ENCODE assay signal across 20 cellular contexts in genomic region chr10:35542303-35542702, GRCh38.
DNase-seq lines count a peak whose midpoint lies in the region; ATAC-seq and TF ChIP-seq lines count a peak whose summit lies in the region.
"Had no signal": no experiment of that assay in that cellular context is flagged by ENCODE, and none has a peak within 500 bp of the region (broad histone marks: within the 10 kb centered on the region; RNA-seq: fewer than 3 reads in every experiment).

No MANE protein-coding gene starts in this region.

- H3K27ac Mint-ChIP-seq in WTC11: no peak overlapping the region
- H3K27ac Mint-ChIP-seq in activated T-helper 17 cell treated with anti-CD3 and anti-CD28 coated beads, Interleukin-2, amount 50 U/mL, for 72 hours: peak overlapping the region; percentile 88
- H3K27ac Mint-ChIP-seq: GM23338 had no signal

- peaks cover 43% of the 10 kb centered on the region for H3K36me3 Mint-ChIP-seq in activated T-cell treated with anti-CD3 and anti-CD28 coated beads, Interleukin-2, amount 50 U/mL, for 4 hours (ENCODE audit: insufficient read depth)
- H3K36me3 Mint-ChIP-seq in WTC11: peaks cover 30% of the 10 kb centered on the region
- peaks cover 50% of the 10 kb centered on the region for H3K36me3 Mint-ChIP-seq in activated T-helper 17 cell treated with anti-CD3 and anti-CD28 coated beads, Interleukin-2, amount 50 U/mL, for 72 hours (ENCODE audit: low read depth)

- peak; percentile 38 to 40 for ATAC-seq in activated T-cell treated with anti-CD3 and anti-CD28 coated beads, Interleukin-2, amount 50 U/mL, for 4 hours
- no peak for ATAC-seq in WTC11
- ATAC-seq in activated T-helper 17 cell treated with anti-CD3 and anti-CD28 coated beads, Interleukin-2, amount 50 U/mL, for 72 hours (replicated peaks): peak; percentile 93
- peak; percentile 65 for ATAC-seq in stimulated activated naive CD8-positive, alpha-beta T cell treated with anti-CD3 and anti-CD28 coated beads, Interleukin-15, Interleukin-2, amounts not matched to agents 100 U/mL and 50 U/mL, for 24 hours
- ATAC-seq: GM23338 had no signal

- no peaks in the 10 kb centered on the region for H3K27me3 Mint-ChIP-seq in activated T-cell treated with anti-CD3 and anti-CD28 coated beads, Interleukin-2, amount 50 U/mL, for 4 hours (ENCODE audit: low read depth)
- no peaks in the 10 kb centered on the region for H3K27me3 Mint-ChIP-seq in WTC11 (ENCODE audit: low read depth)
- H3K27me3 Mint-ChIP-seq in activated T-helper 17 cell treated with anti-CD3 and anti-CD28 coated beads, Interleukin-2, amount 50 U/mL, for 72 hours: no peaks in the 10 kb centered on the region
- H3K27me3 Mint-ChIP-seq: CD8-positive, alpha-beta memory T cell had no signal

- H3K9me3 Mint-ChIP-seq in activated T-cell treated with anti-CD3 and anti-CD28 coated beads, Interleukin-2, amount 50 U/mL, for 4 hours: peaks cover 4% of the 10 kb centered on the region
- H3K9me3 Mint-ChIP-seq in WTC11: peaks cover 21% of the 10 kb centered on the region
- no peaks in the 10 kb centered on the region for H3K9me3 Mint-ChIP-seq in activated T-helper 17 cell treated with anti-CD3 and anti-CD28 coated beads, Interleukin-2, amount 50 U/mL, for 72 hours

- H3K4me1 Mint-ChIP-seq in activated T-cell treated with anti-CD3 and anti-CD28 coated beads, Interleukin-2, amount 50 U/mL, for 4 hours (ENCODE audit: low read depth): peaks cover 24% of the 10 kb centered on the region
- H3K4me1 Mint-ChIP-seq in WTC11: peaks cover 14% of the 10 kb centered on the region
- peaks cover 34% of the 10 kb centered on the region for H3K4me1 Mint-ChIP-seq in activated T-helper 17 cell treated with anti-CD3 and anti-CD28 coated beads, Interleukin-2, amount 50 U/mL, for 72 hours

- no peak for TF ChIP-seq CTCF in WTC11 (IDR thresholded peaks at IDR 0.05)

- H3K4me3 Mint-ChIP-seq in activated T-cell treated with anti-CD3 and anti-CD28 coated beads, Interleukin-2, amount 50 U/mL, for 4 hours: no peak overlapping the region
- no peak overlapping the region for H3K4me3 Mint-ChIP-seq in WTC11
- H3K4me3 Mint-ChIP-seq in activated T-helper 17 cell treated with anti-CD3 and anti-CD28 coated beads, Interleukin-2, amount 50 U/mL, for 72 hours: peak overlapping the region; percentile 48
- H3K4me3 Mint-ChIP-seq: CD8-positive, alpha-beta memory T cell; GM23338 had no signal

- no peak for DNase-seq in activated T-cell treated with anti-CD3 and anti-CD28 coated beads, Interleukin-2, amount 50 U/mL, for 4 hours
- no peak for DNase-seq in activated T-cell treated with anti-CD3 and anti-CD28 coated beads for 4 hours
- no peak for DNase-seq in WTC11 (ENCODE audit: low spot score)
- no peak for DNase-seq in stimulated activated naive CD8-positive, alpha-beta T cell treated with anti-CD3 and anti-CD28 coated beads, Interleukin-15, Interleukin-2, amounts not matched to agents 100 U/mL and 50 U/mL, for 24 hours
- no peak for DNase-seq in NCI-H1930 (lab: John Stamatoyannopoulos, UW)
- DNase-seq in mucosa of gallbladder (ENCODE audit: low spot score): no peak
- DNase-seq: ACHN; C1 segment of cervical spinal cord; CD8-positive, alpha-beta memory T cell; DMS53; EL; HCEC 1CT; MV-4-11; NCI-H1694 treated with DMSO at 0.1 percent for 48 hours; NCI-H2107; NCI-H510A treated with DMSO at 0.1 percent for 48 hours; NCI-H82; OCI-M1 had no signal

- POLR2A ChIA-PET in WTC11 (lab: Charles Lee): no interaction called here

- CTCF ChIA-PET in WTC11 (lab: Charles Lee): no interaction called here

TF ChIP-seq in WTC11, 78 proteins besides CTCF, POLR2A, EP300 and RAD21:
- TF ChIP-seq GABPB1 (CRISPR knock-in tag; IDR thresholded peaks at IDR 0.05) (peak; percentile 92), GRHL2 (CRISPR knock-in tag; IDR thresholded peaks at IDR 0.05; ENCODE audit: insufficient replicate concordance, severe bottlenecking) (no peak)
TF ChIP-seq in WTC11: peak in this region for 1.
